17 cellular contexts compared by ENCODE assay signal in the genomic region with DNA sequence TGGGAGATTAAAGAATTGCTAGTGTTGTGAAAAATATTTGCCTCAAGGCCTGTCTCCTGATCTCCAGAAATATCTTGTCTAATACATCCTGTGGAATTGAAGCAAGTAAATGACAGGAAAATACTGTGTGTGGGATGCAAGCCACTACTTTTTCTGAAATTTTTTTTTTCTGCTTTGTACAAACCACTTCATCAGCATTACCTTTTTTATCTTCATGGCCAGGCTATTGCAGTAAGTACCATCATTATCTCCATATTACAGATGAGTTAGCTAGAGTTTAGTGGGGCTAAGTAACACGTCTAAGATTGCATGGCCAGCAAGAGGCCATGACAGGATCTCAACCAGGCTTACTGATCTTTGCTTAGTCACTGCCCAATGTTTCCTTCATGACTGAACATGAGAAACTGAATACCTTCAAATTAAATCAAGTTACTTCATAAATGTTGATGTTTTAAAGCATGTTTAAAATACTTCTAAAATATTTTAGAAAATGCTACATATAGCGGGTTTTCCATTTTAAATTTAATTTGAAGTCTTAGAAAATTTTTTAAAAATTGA.
A peak's percentile ranks its signal among the peaks of the same experiment; 100 is the strongest.
DNase-seq lines count a peak whose midpoint lies in the region; TF ChIP-seq lines count a peak whose summit lies in the region.
"Had no signal": no experiment of that assay in that cellular context is flagged by ENCODE, and none has a peak within 500 bp of the region (broad histone marks: within the 10 kb centered on the region; RNA-seq: fewer than 3 reads in every experiment).

No MANE protein-coding gene starts in this region.

- peak overlapping the region; percentile 64 for H2AFZ ChIP-seq in ACC112 (ENCODE audit: low read length, unreplicated experiment)
- H2AFZ ChIP-seq in MM.1S (ENCODE audit: low read length), result 0 out of 2 replicates have a peak overlapping the region, but pooled peaks have one; percentile 33
- H2AFZ ChIP-seq in hepatocyte, result no peak overlapping the region
- H2AFZ ChIP-seq: parathyroid adenoma had no signal

- intact Hi-C loops in stomach (cut with DNase I; ENCODE audit: low total_unique reads), result no loop called here

- no peaks in the 10 kb centered on the region for H3K4me1 Mint-ChIP-seq in activated CD4-positive, alpha-beta T cell treated with anti-CD3 and anti-CD28 coated beads, Interleukin-2, amount 10 ng/mL, durations not matched to agents 7 days and 5 days

- H3K4me3 ChIP-seq in ACC112 (ENCODE audit: low read depth, low read length) (no peak overlapping the region), MM.1S (ENCODE audit: low read length) (no peak overlapping the region), brain microvascular endothelial cell (ENCODE audit: low read depth, low read length) (no peak overlapping the region), hepatocyte (no peak overlapping the region), stomach (no peak overlapping the region)
- H3K4me3 ChIP-seq: esophagus squamous epithelium had no signal

- 81% methylated on average over 2 of the region's 2 CpGs for WGBS in hepatocyte (ENCODE audit: low lambda C conversion rate, missing lambda C conversion rate)
- 71 to 81% (median 77%) methylated on average over 2 of the region's 2 CpGs for WGBS in stomach, 5 donors

- DNase-seq in MM.1S (no peak), brain microvascular endothelial cell (peak; percentile 17), hepatocyte (ENCODE audit: low spot score) (no peak), NCI-H1092 (lab: John Stamatoyannopoulos, UW) (no peak), DMS 273 (lab: John Stamatoyannopoulos, UW; ENCODE audit: unreplicated experiment) (no peak), stomach (no peak)
- DNase-seq in activated CD4-positive, alpha-beta T cell treated with anti-CD3 and anti-CD28 coated beads, Interleukin-2, amount 10 ng/mL, durations not matched to agents 7 days and 5 days, result no peak
- DNase-seq: activated CD4-positive, alpha-beta T cell treated with anti-CD3 and anti-CD28 coated beads for 4 hours; activated naive CD4-positive, alpha-beta T cell treated with anti-CD3 and anti-CD28 coated beads for 36 hours; CD8-positive, alpha-beta T cell; esophagus squamous epithelium; NCI-H146; NCI-H510A treated with DMSO at 0.1 percent for 48 hours; stimulated activated CD4-positive, alpha-beta T cell treated with anti-CD3 and anti-CD28 coated beads, Interleukin-4, amount 100 ng/mL, for 1 hour; T-helper 9 cell had no signal

- in situ Hi-C loops in brain microvascular endothelial cell (cut with HindIII; ENCODE audit: low pct_ligation_motif_present, low sequenced_read_pairs), result no loop called here

- POLR2A ChIA-PET in activated CD4-positive, alpha-beta T cell treated with anti-CD3 and anti-CD28 coated beads, Interleukin-2, amount 10 ng/mL, durations not matched to agents 7 days and 5 days (lab: Charles Lee), result no interaction called here

- no peaks in the 10 kb centered on the region for H3K9me3 Mint-ChIP-seq in activated CD4-positive, alpha-beta T cell treated with anti-CD3 and anti-CD28 coated beads, Interleukin-2, amount 10 ng/mL, durations not matched to agents 7 days and 5 days
- H3K9me3 Mint-ChIP-seq: activated naive CD4-positive, alpha-beta T cell treated with anti-CD3 and anti-CD28 coated beads for 36 hours; CD8-positive, alpha-beta T cell had no signal

- 0 out of 2 replicates have a peak overlapping the region, but pooled peaks have one; percentile 4 for H3K27ac ChIP-seq in ACC112 (ENCODE audit: low read depth, low read length)
- no peak overlapping the region for H3K27ac ChIP-seq in MM.1S (ENCODE audit: low read length)
- peak overlapping the region; percentile 34 for H3K27ac ChIP-seq in brain microvascular endothelial cell
- peak overlapping the region; percentile 18 for H3K27ac ChIP-seq in hepatocyte
- no peak overlapping the region for H3K27ac ChIP-seq in stomach
- H3K27ac ChIP-seq: esophagus squamous epithelium, parathyroid adenoma had no signal

- no peak for TF ChIP-seq POLR2A in stomach (IDR thresholded peaks at IDR 0.05)

- H3K36me3 ChIP-seq in ACC112 (ENCODE audit: insufficient read depth, low read length), result no peaks in the 10 kb centered on the region
- H3K36me3 ChIP-seq in MM.1S (replicated peaks; ENCODE audit: insufficient read depth, low read length), result no peaks in the 10 kb centered on the region
- H3K36me3 ChIP-seq in brain microvascular endothelial cell (replicated peaks), result no peaks in the 10 kb centered on the region
- no peaks in the 10 kb centered on the region for H3K36me3 ChIP-seq in hepatocyte (replicated peaks; ENCODE audit: insufficient read depth, low read depth)
- H3K36me3 ChIP-seq in stomach, result no peaks in the 10 kb centered on the region
- H3K36me3 ChIP-seq: esophagus squamous epithelium had no signal

- H3F3A ChIP-seq in MM.1S (ENCODE audit: insufficient read depth, low read length), result no peaks in the 10 kb centered on the region

- H3K9me2 ChIP-seq in MM.1S (replicated peaks; ENCODE audit: insufficient read depth, low read length), result no peaks in the 10 kb centered on the region
- H3K9me2 ChIP-seq in hepatocyte (replicated peaks; ENCODE audit: insufficient read depth), result no peaks in the 10 kb centered on the region

- no peak overlapping the region for H3K9ac ChIP-seq in MM.1S (ENCODE audit: low read length)
- H3K9ac ChIP-seq: parathyroid adenoma had no signal

- H4K20me1 ChIP-seq in MM.1S (ENCODE audit: insufficient read depth, low read length) (no peaks in the 10 kb centered on the region), hepatocyte (ENCODE audit: insufficient read depth, poor library complexity, severe bottlenecking) (no peaks in the 10 kb centered on the region)

- CTCF ChIA-PET in activated CD4-positive, alpha-beta T cell treated with anti-CD3 and anti-CD28 coated beads, Interleukin-2, amount 10 ng/mL, durations not matched to agents 7 days and 5 days (lab: Charles Lee), result no interaction called here

- H3K4me2 ChIP-seq in MM.1S (ENCODE audit: low read depth, low read length) (no peak overlapping the region), hepatocyte (no peak overlapping the region)

- H3K4me1 ChIP-seq in ACC112 (ENCODE audit: control insufficient read depth, insufficient read depth, low read length, unreplicated experiment) (peaks cover 13% of the 10 kb centered on the region), MM.1S (ENCODE audit: low read length) (no peaks in the 10 kb centered on the region), hepatocyte (ENCODE audit: insufficient read depth) (no peaks in the 10 kb centered on the region), stomach (no peaks in the 10 kb centered on the region)
- H3K4me1 ChIP-seq: esophagus squamous epithelium, parathyroid adenoma had no signal

- H3K79me2 ChIP-seq in ACC112 (ENCODE audit: control insufficient read depth, insufficient read depth, low read length, unreplicated experiment) (no peaks in the 10 kb centered on the region), MM.1S (ENCODE audit: low read length) (no peaks in the 10 kb centered on the region), hepatocyte (no peaks in the 10 kb centered on the region)
- H3K79me2 ChIP-seq: parathyroid adenoma had no signal

- no peaks in the 10 kb centered on the region for H3K27me3 Mint-ChIP-seq in activated CD4-positive, alpha-beta T cell treated with anti-CD3 and anti-CD28 coated beads, Interleukin-2, amount 10 ng/mL, durations not matched to agents 7 days and 5 days

- no peak overlapping the region for H3K4me3 Mint-ChIP-seq in activated CD4-positive, alpha-beta T cell treated with anti-CD3 and anti-CD28 coated beads, Interleukin-2, amount 10 ng/mL, durations not matched to agents 7 days and 5 days
- H3K4me3 Mint-ChIP-seq: activated naive CD4-positive, alpha-beta T cell treated with anti-CD3 and anti-CD28 coated beads for 36 hours; CD8-positive, alpha-beta T cell had no signal

- TF ChIP-seq CTCF in MM.1S (IDR thresholded peaks at IDR 0.05; ENCODE audit: low read length) (no peak), brain microvascular endothelial cell (IDR thresholded peaks at IDR 0.05; ENCODE audit: low read depth, low read length, missing control alignments) (no peak), hepatocyte (IDR thresholded peaks at IDR 0.05; ENCODE audit: poor library complexity) (no peak), stomach (IDR thresholded peaks at IDR 0.05) (no peak)

- H3K36me3 Mint-ChIP-seq in activated CD4-positive, alpha-beta T cell treated with anti-CD3 and anti-CD28 coated beads, Interleukin-2, amount 10 ng/mL, durations not matched to agents 7 days and 5 days (ENCODE audit: low read depth), result no peaks in the 10 kb centered on the region
- H3K36me3 Mint-ChIP-seq: CD8-positive, alpha-beta T cell had no signal

- H3K9me3 ChIP-seq in MM.1S (replicated peaks; ENCODE audit: insufficient read depth, low read length) (no peaks in the 10 kb centered on the region), hepatocyte (ENCODE audit: low read depth) (no peaks in the 10 kb centered on the region), stomach (no peaks in the 10 kb centered on the region)
- H3K9me3 ChIP-seq: esophagus squamous epithelium had no signal

- H3K27me3 ChIP-seq in ACC112 (ENCODE audit: insufficient read depth, low read length) (no peaks in the 10 kb centered on the region), MM.1S (replicated peaks; ENCODE audit: insufficient read depth, low read length) (no peaks in the 10 kb centered on the region), brain microvascular endothelial cell (replicated peaks) (no peaks in the 10 kb centered on the region), hepatocyte (no peaks in the 10 kb centered on the region), stomach (no peaks in the 10 kb centered on the region)
- H3K27me3 ChIP-seq: esophagus squamous epithelium had no signal

- H3K27ac Mint-ChIP-seq in activated CD4-positive, alpha-beta T cell treated with anti-CD3 and anti-CD28 coated beads, Interleukin-2, amount 10 ng/mL, durations not matched to agents 7 days and 5 days, result no peak overlapping the region
- H3K27ac Mint-ChIP-seq: activated naive CD4-positive, alpha-beta T cell treated with anti-CD3 and anti-CD28 coated beads for 36 hours; CD8-positive, alpha-beta T cell had no signal

- no peak for TF ChIP-seq EP300 in stomach (IDR thresholded peaks at IDR 0.05)

Comparison
In these comparisons a context has a peak if more than half of its experiments do, and no peak if none do; other contexts are left out.
1. H3K27ac ChIP-seq: peak in ACC112 (single experiment), brain microvascular endothelial cell (single experiment) and hepatocyte (single experiment); none in MM.1S (single experiment) and stomach (0 of 5).